In genomic region chr14:60680511-60680910, GRCh38 we compare ENCODE assay signal across 36 cellular contexts. TPM values are rescaled to one million over a fixed set of nuclear protein-coding genes. Genes with fewer than 3 reads are reported as not detected.
"Had no signal": no experiment of that assay in that cellular context is flagged by ENCODE, and none has a peak within 500 bp of the region (broad histone marks: within the 10 kb centered on the region; RNA-seq: fewer than 3 reads in every experiment).

No MANE protein-coding gene starts in this region.

- H3K36me3 ChIP-seq: adrenal gland, brain microvascular endothelial cell, breast epithelium had no signal

- H3K4me1 ChIP-seq: adrenal gland, body of pancreas, breast epithelium had no signal

- ATAC-seq: activated CD8-positive, alpha-beta T cell treated with anti-CD3 and anti-CD28 coated beads for 36 hours; activated naive CD4-positive, alpha-beta T cell treated with anti-CD3 and anti-CD28 coated beads, Interleukin-2, amount 50 U/mL, for 72 hours; activated T-cell treated with anti-CD3 and anti-CD28 coated beads, Interleukin-2, amount 50 U/mL, for 4 hours; activated T-cell treated with anti-CD3 and anti-CD28 coated beads, Interleukin-2, amount 50 U/mL, for 72 hours; activated T-helper 17 cell treated with anti-CD3 and anti-CD28 coated beads, Interleukin-2, amount 50 U/mL, for 72 hours; body of pancreas had no signal

- H3K27me3 ChIP-seq: adrenal gland, body of pancreas, brain microvascular endothelial cell, breast epithelium had no signal

- H3K27ac ChIP-seq: adrenal gland, body of pancreas, brain microvascular endothelial cell, breast epithelium, VCaP had no signal

- H3K9me3 Mint-ChIP-seq: activated CD4-positive, alpha-beta memory T cell treated with anti-CD3 and anti-CD28 coated beads for 36 hours; activated CD4-positive, alpha-beta T cell treated with anti-CD3 and anti-CD28 coated beads, Interleukin-2, amount 10 ng/mL, durations not matched to agents 24 days and 14 days; activated CD8-positive, alpha-beta T cell treated with anti-CD3 and anti-CD28 coated beads for 36 hours; activated naive CD4-positive, alpha-beta T cell treated with anti-CD3 and anti-CD28 coated beads, Interleukin-2, amount 50 U/mL, for 72 hours; activated naive CD8-positive, alpha-beta T cell treated with anti-CD3 and anti-CD28 coated beads for 36 hours; activated T-cell treated with anti-CD3 and anti-CD28 coated beads, Interleukin-2, amount 50 U/mL, for 4 hours; activated T-cell treated with anti-CD3 and anti-CD28 coated beads, Interleukin-2, amount 50 U/mL, for 72 hours; activated T-helper 1 cell treated with anti-CD3 and anti-CD28 coated beads, Interleukin-12 subunit alpha, Interleukin-12 subunit beta, Interleukin-2, Interleukin-4 antibody, amounts not matched to agents 30 ng/mL and 10 ng/mL and 1 ng/mL, durations not matched to agents 14 hours and 24 hours and 36 hours; activated T-helper 17 cell treated with anti-CD3 and anti-CD28 coated beads, Interleukin-2, amount 50 U/mL, for 72 hours; T-helper 1 cell treated with Interleukin-12 subunit alpha and Interleukin-12 subunit beta and Interleukin-4 antibody, amounts not matched to agents 30 μg/mL and 1 μg/mL, for 36 hours; T-helper 2 cell treated with Interferon-gamma antibody and Interleukin-4, amounts not matched to agents 5 μg/mL and 100 μg/mL, for 36 hours had no signal

- H3K27ac Mint-ChIP-seq: activated B cell treated with CpG ODN at 0.5 μM for 24 hours; activated CD4-positive, alpha-beta memory T cell treated with anti-CD3 and anti-CD28 coated beads for 36 hours; activated CD4-positive, alpha-beta T cell treated with anti-CD3 and anti-CD28 coated beads, Interleukin-2, amount 10 ng/mL, durations not matched to agents 24 days and 14 days; activated CD8-positive, alpha-beta T cell treated with anti-CD3 and anti-CD28 coated beads for 36 hours; activated naive CD4-positive, alpha-beta T cell treated with anti-CD3 and anti-CD28 coated beads for 36 hours; activated naive CD4-positive, alpha-beta T cell treated with anti-CD3 and anti-CD28 coated beads, Interleukin-2, amount 50 U/mL, for 72 hours; activated naive CD8-positive, alpha-beta T cell treated with anti-CD3 and anti-CD28 coated beads for 36 hours; activated T-cell treated with anti-CD3 and anti-CD28 coated beads, Interleukin-2, amount 50 U/mL, for 72 hours; activated T-helper 1 cell treated with anti-CD3 and anti-CD28 coated beads, Interleukin-12 subunit alpha, Interleukin-12 subunit beta, Interleukin-2, Interleukin-4 antibody, amounts not matched to agents 30 ng/mL and 10 ng/mL and 1 ng/mL, durations not matched to agents 14 hours and 24 hours and 36 hours; activated T-helper 17 cell treated with anti-CD3 and anti-CD28 coated beads, Interleukin-2, amount 50 U/mL, for 72 hours; T-helper 1 cell treated with Interleukin-12 subunit alpha and Interleukin-12 subunit beta and Interleukin-4 antibody, amounts not matched to agents 30 μg/mL and 1 μg/mL, for 36 hours; T-helper 2 cell treated with Interferon-gamma antibody and Interleukin-4, amounts not matched to agents 5 μg/mL and 100 μg/mL, for 36 hours had no signal

- DNase-seq: activated B cell treated with CpG ODN at 0.5 μM for 24 hours; activated CD4-positive, alpha-beta memory T cell treated with anti-CD3 and anti-CD28 coated beads for 36 hours; activated CD4-positive, alpha-beta T cell treated with anti-CD3 and anti-CD28 coated beads for 4 hours; activated CD4-positive, alpha-beta T cell treated with anti-CD3 and anti-CD28 coated beads, Interleukin-2, amount 10 ng/mL, durations not matched to agents 24 days and 14 days; activated CD4-positive, alpha-beta T cell treated with anti-CD3 and anti-CD28 coated beads, Interleukin-2, amount 50 U/mL, for 1 hour; activated CD4-positive, alpha-beta T cell treated with anti-CD3 and anti-CD28 coated beads, Interleukin-2, amount 50 U/mL, for 4 hours; activated CD4-positive, CD25-positive, alpha-beta regulatory T cell treated with anti-CD3 and anti-CD28 coated beads, Interleukin-2, amount 50 U/mL, for 72 hours; activated CD8-positive, alpha-beta memory T cell treated with anti-CD3 and anti-CD28 coated beads, Interleukin-2, amount 50 U/mL, for 4 hours; activated CD8-positive, alpha-beta T cell treated with anti-CD3 and anti-CD28 coated beads for 36 hours; activated effector memory CD4-positive, alpha-beta T cell treated with anti-CD3 and anti-CD28 coated beads, Interleukin-2, amount 50 U/mL, for 16 hours; activated gamma-delta T cell treated with Interleukin-2 at 50 U/mL for 16 hours; activated naive CD4-positive, alpha-beta T cell; activated naive CD4-positive, alpha-beta T cell treated with anti-CD3 and anti-CD28 coated beads for 36 hours; activated naive CD4-positive, alpha-beta T cell treated with anti-CD3 and anti-CD28 coated beads, Interleukin-2, amount 50 U/mL, for 16 hours; activated naive CD8-positive, alpha-beta T cell treated with anti-CD3 and anti-CD28 coated beads for 36 hours; activated T-cell treated with anti-CD3 and anti-CD28 coated beads for 4 hours; activated T-cell treated with anti-CD3 and anti-CD28 coated beads, Interleukin-2, amount 50 U/mL, for 1 hour; activated T-cell treated with anti-CD3 and anti-CD28 coated beads, Interleukin-2, amount 50 U/mL, for 4 hours; activated T-cell treated with anti-CD3 and anti-CD28 coated beads, Interleukin-2, amount 50 U/mL, for 72 hours; amniotic stem cell; aorta; body of pancreas; brain microvascular endothelial cell; central memory CD4-positive, alpha-beta T cell; T-helper 1 cell; T-helper 2 cell; T-helper 9 cell had no signal

- H3K36me3 Mint-ChIP-seq: activated CD4-positive, alpha-beta memory T cell treated with anti-CD3 and anti-CD28 coated beads for 36 hours; activated naive CD4-positive, alpha-beta T cell treated with anti-CD3 and anti-CD28 coated beads, Interleukin-2, amount 50 U/mL, for 72 hours; activated naive CD8-positive, alpha-beta T cell treated with anti-CD3 and anti-CD28 coated beads for 36 hours had no signal

- H3K4me3 Mint-ChIP-seq: activated B cell treated with CpG ODN at 0.5 μM for 24 hours; activated CD4-positive, alpha-beta memory T cell treated with anti-CD3 and anti-CD28 coated beads for 36 hours; activated CD4-positive, alpha-beta T cell treated with anti-CD3 and anti-CD28 coated beads, Interleukin-2, amount 10 ng/mL, durations not matched to agents 24 days and 14 days; activated CD8-positive, alpha-beta T cell treated with anti-CD3 and anti-CD28 coated beads for 36 hours; activated naive CD4-positive, alpha-beta T cell treated with anti-CD3 and anti-CD28 coated beads for 36 hours; activated naive CD8-positive, alpha-beta T cell treated with anti-CD3 and anti-CD28 coated beads for 36 hours; activated T-cell treated with anti-CD3 and anti-CD28 coated beads, Interleukin-2, amount 50 U/mL, for 4 hours; activated T-cell treated with anti-CD3 and anti-CD28 coated beads, Interleukin-2, amount 50 U/mL, for 72 hours; activated T-helper 1 cell treated with anti-CD3 and anti-CD28 coated beads, Interleukin-12 subunit alpha, Interleukin-12 subunit beta, Interleukin-2, Interleukin-4 antibody, amounts not matched to agents 30 ng/mL and 10 ng/mL and 1 ng/mL, durations not matched to agents 14 hours and 24 hours and 36 hours; activated T-helper 17 cell treated with anti-CD3 and anti-CD28 coated beads, Interleukin-2, amount 50 U/mL, for 72 hours; T-helper 1 cell treated with Interleukin-12 subunit alpha and Interleukin-12 subunit beta and Interleukin-4 antibody, amounts not matched to agents 30 μg/mL and 1 μg/mL, for 36 hours; T-helper 2 cell treated with Interferon-gamma antibody and Interleukin-4, amounts not matched to agents 5 μg/mL and 100 μg/mL, for 36 hours had no signal

- H3K9me3 ChIP-seq: adrenal gland, body of pancreas, breast epithelium had no signal

- H3K4me3 ChIP-seq: adrenal gland, body of pancreas, breast epithelium had no signal

- H3K4me1 Mint-ChIP-seq: activated B cell treated with CpG ODN at 0.5 μM for 24 hours; activated CD4-positive, alpha-beta T cell treated with anti-CD3 and anti-CD28 coated beads, Interleukin-2, amount 10 ng/mL, durations not matched to agents 24 days and 14 days; activated naive CD8-positive, alpha-beta T cell treated with anti-CD3 and anti-CD28 coated beads for 36 hours; activated T-helper 17 cell treated with anti-CD3 and anti-CD28 coated beads, Interleukin-2, amount 50 U/mL, for 72 hours had no signal

RNA-seq across cellular contexts. Expression of gene SIX1, which starts 31.2 kb away (rescaled TPM):
- total RNA-seq: activated B cell treated with CpG ODN at 0.5 μM for 24 hours; activated CD4-positive, alpha-beta memory T cell treated with anti-CD3 and anti-CD28 coated beads for 36 hours; activated CD8-positive, alpha-beta memory T cell treated with anti-CD3 and anti-CD28 coated beads for 36 hours; activated CD8-positive, alpha-beta T cell treated with anti-CD3 and anti-CD28 coated beads for 36 hours; activated naive CD4-positive, alpha-beta T cell treated with anti-CD3 and anti-CD28 coated beads for 36 hours; activated naive CD4-positive, alpha-beta T cell treated with anti-CD3 and anti-CD28 coated beads, Interleukin-2, amount 50 U/mL, for 72 hours; activated naive CD8-positive, alpha-beta T cell treated with anti-CD3 and anti-CD28 coated beads for 36 hours; activated T-cell treated with anti-CD3 and anti-CD28 coated beads, Interleukin-2, amount 50 U/mL, for 4 hours; activated T-cell treated with anti-CD3 and anti-CD28 coated beads, Interleukin-2, amount 50 U/mL, for 72 hours; activated T-helper 17 cell treated with anti-CD3 and anti-CD28 coated beads, Interleukin-2, amount 50 U/mL, for 72 hours had no signal

RNA-seq across cellular contexts. Expression of gene SIX4, which starts 43.6 kb away (rescaled TPM):
- total RNA-seq: activated B cell treated with CpG ODN at 0.5 μM for 24 hours; activated CD8-positive, alpha-beta T cell treated with anti-CD3 and anti-CD28 coated beads for 36 hours; activated naive CD4-positive, alpha-beta T cell treated with anti-CD3 and anti-CD28 coated beads for 36 hours had no signal
